Comparison of ENCODE assay signal across 40 cellular contexts in genomic region chr2:161362568-161363166, GRCh38. TPM values are rescaled to one million over a fixed set of nuclear protein-coding genes. Genes with fewer than 3 reads are reported as not detected.
"Had no signal": no experiment of that assay in that cellular context is flagged by ENCODE, and none has a peak within 500 bp of the region (broad histone marks: within the 10 kb centered on the region; RNA-seq: fewer than 3 reads in every experiment).

No MANE protein-coding gene starts in this region.

- H3K4me1 ChIP-seq: adrenal gland, body of pancreas had no signal

- ATAC-seq: activated CD4-positive, CD25-positive, alpha-beta regulatory T cell treated with anti-CD3 and anti-CD28 coated beads, Interleukin-2, amount 50 U/mL, for 24 hours; activated T-cell treated with anti-CD3 and anti-CD28 coated beads, Interleukin-2, amount 50 U/mL, for 72 hours; body of pancreas; effector memory CD8-positive, alpha-beta T cell; gastroesophageal sphincter; heart right ventricle; T-helper 17 cell had no signal

- H3K4me3 ChIP-seq: adrenal gland, body of pancreas, esophagus squamous epithelium, gastroesophageal sphincter, heart right ventricle had no signal

- FAIRE-seq: colon, endometrium, endothelial cell of umbilical vein had no signal

- H3K9me3 Mint-ChIP-seq: effector memory CD8-positive, alpha-beta T cell had no signal

- H3K4me3 Mint-ChIP-seq: activated B cell treated with CpG ODN at 0.5 μM for 24 hours; activated CD4-positive, alpha-beta memory T cell treated with anti-CD3 and anti-CD28 coated beads, Interleukin-2, amount 10 ng/mL, durations not matched to agents 7 days and 5 days; activated CD4-positive, alpha-beta T cell treated with anti-CD3 and anti-CD28 coated beads, Interleukin-2, amount 10 ng/mL, durations not matched to agents 7 days and 5 days; activated naive CD8-positive, alpha-beta T cell; activated T-cell treated with anti-CD3 and anti-CD28 coated beads, Interleukin-2, amount 50 U/mL, for 24 hours; activated T-cell treated with anti-CD3 and anti-CD28 coated beads, Interleukin-2, amount 50 U/mL, for 72 hours; effector memory CD8-positive, alpha-beta T cell; T-helper 17 cell; T-helper 2 cell treated with Interferon-gamma antibody and Interleukin-4, amounts not matched to agents 5 μg/mL and 100 μg/mL, for 36 hours had no signal

- H3K4me1 Mint-ChIP-seq: activated CD4-positive, alpha-beta memory T cell treated with anti-CD3 and anti-CD28 coated beads, Interleukin-2, amount 10 ng/mL, durations not matched to agents 7 days and 5 days; activated CD4-positive, alpha-beta T cell treated with anti-CD3 and anti-CD28 coated beads, Interleukin-2, amount 10 ng/mL, durations not matched to agents 7 days and 5 days had no signal

- H3K9me3 ChIP-seq: body of pancreas had no signal

- H3K27me3 Mint-ChIP-seq: activated B cell treated with CpG ODN at 0.5 μM for 24 hours; activated CD4-positive, alpha-beta memory T cell treated with anti-CD3 and anti-CD28 coated beads, Interleukin-2, amount 10 ng/mL, durations not matched to agents 7 days and 5 days; activated CD4-positive, alpha-beta T cell treated with anti-CD3 and anti-CD28 coated beads, Interleukin-2, amount 10 ng/mL, durations not matched to agents 7 days and 5 days; activated naive CD8-positive, alpha-beta T cell; activated T-cell treated with anti-CD3 and anti-CD28 coated beads, Interleukin-2, amount 50 U/mL, for 24 hours; effector memory CD8-positive, alpha-beta T cell; T-helper 17 cell had no signal

- H3K27ac Mint-ChIP-seq: activated B cell treated with CpG ODN at 0.5 μM for 24 hours; activated CD4-positive, alpha-beta memory T cell treated with anti-CD3 and anti-CD28 coated beads, Interleukin-2, amount 10 ng/mL, durations not matched to agents 7 days and 5 days; activated CD4-positive, alpha-beta T cell treated with anti-CD3 and anti-CD28 coated beads, Interleukin-2, amount 10 ng/mL, durations not matched to agents 7 days and 5 days; activated naive CD8-positive, alpha-beta T cell; activated T-cell treated with anti-CD3 and anti-CD28 coated beads, Interleukin-2, amount 50 U/mL, for 24 hours; activated T-cell treated with anti-CD3 and anti-CD28 coated beads, Interleukin-2, amount 50 U/mL, for 72 hours; effector memory CD8-positive, alpha-beta T cell; T-helper 17 cell; T-helper 2 cell treated with Interferon-gamma antibody and Interleukin-4, amounts not matched to agents 5 μg/mL and 100 μg/mL, for 36 hours had no signal

- DNase-seq: activated B cell treated with CpG ODN at 0.5 μM for 24 hours; activated CD4-positive, alpha-beta memory T cell treated with anti-CD3 and anti-CD28 coated beads, Interleukin-2, amount 10 ng/mL, durations not matched to agents 7 days and 5 days; activated CD4-positive, alpha-beta T cell treated with anti-CD3 and anti-CD28 coated beads for 4 hours; activated CD4-positive, alpha-beta T cell treated with anti-CD3 and anti-CD28 coated beads, Interleukin-2, amount 10 ng/mL, durations not matched to agents 7 days and 5 days; activated CD4-positive, alpha-beta T cell treated with anti-CD3 and anti-CD28 coated beads, Interleukin-2, amount 50 U/mL, for 4 hours; activated CD8-positive, alpha-beta memory T cell treated with anti-CD3 and anti-CD28 coated beads, Interleukin-2, amount 50 U/mL, for 48 hours; activated gamma-delta T cell treated with Interleukin-2 at 50 U/mL for 16 hours; activated naive CD4-positive, alpha-beta T cell treated with anti-CD3 and anti-CD28 coated beads, Interleukin-2, amount 50 U/mL, for 16 hours; activated naive CD4-positive, alpha-beta T cell treated with Interleukin-2 at 50 U/mL for 16 hours; activated T-cell treated with anti-CD3 and anti-CD28 coated beads for 4 hours; activated T-cell treated with anti-CD3 and anti-CD28 coated beads, Interleukin-2, amount 50 U/mL, for 24 hours; activated T-cell treated with anti-CD3 and anti-CD28 coated beads, Interleukin-2, amount 50 U/mL, for 72 hours; adrenal gland; amygdala; aorta; body of pancreas; caudate nucleus; cortex of kidney; dermis blood vessel endothelial cell; effector CD4-positive, alpha-beta T cell; effector memory CD8-positive, alpha-beta T cell; esophagus squamous epithelium; foreskin melanocyte; heart right ventricle; T-helper 1 cell; T-helper 17 cell; T1000; WERI-Rb-1 had no signal

- H3K36me3 ChIP-seq: adrenal gland had no signal

- H3K27me3 ChIP-seq: adrenal gland, body of pancreas, esophagus squamous epithelium, gastroesophageal sphincter, heart right ventricle had no signal

- H3K27ac ChIP-seq: adrenal gland, body of pancreas, epithelial cell of prostate, esophagus squamous epithelium, gastroesophageal sphincter, heart right ventricle, WERI-Rb-1 had no signal

RNA-seq across cellular contexts. Expression of gene TBR1, which starts 53.4 kb away (rescaled TPM):
- total RNA-seq: activated CD4-positive, alpha-beta memory T cell treated with anti-CD3 and anti-CD28 coated beads, Interleukin-2, amount 10 ng/mL, durations not matched to agents 7 days and 5 days; activated CD4-positive, alpha-beta T cell treated with anti-CD3 and anti-CD28 coated beads, Interleukin-2, amount 10 ng/mL, durations not matched to agents 7 days and 5 days; aorta; body of pancreas; chondrocyte; dermis blood vessel endothelial cell; fibroblast of lung; fibroblast of villous mesenchyme; gastroesophageal sphincter; glomerular endothelial cell; heart right ventricle; T-helper 17 cell had no signal
- polyA plus RNA-seq: adrenal gland, aorta, fibroblast of lung, heart right ventricle had no signal
